ENCODE assay signal across 8 cellular contexts in genomic region chr2:179218848-179219594, GRCh38. TPM values are rescaled to one million over a fixed set of nuclear protein-coding genes. Genes with fewer than 3 reads are reported as not detected.
DNase-seq lines count a peak whose midpoint lies in the region; ATAC-seq and TF ChIP-seq lines count a peak whose summit lies in the region.

No MANE protein-coding gene starts in this region.

- peak; percentile 82 for ATAC-seq in GM21381 (IDR thresholded peaks at IDR 0.05; ENCODE audit: unreplicated experiment)
- ATAC-seq in Panc1: peak; percentile 90
- ATAC-seq in Right ventricle myocardium superior (ENCODE audit: poor library complexity): peak; percentile 93
- ATAC-seq in HG03045 (IDR thresholded peaks at IDR 0.05; ENCODE audit: unreplicated experiment): no peak

- BruUV-seq in Panc1 (replicated peaks; lab: Mats Ljungman, UMichigan): no TSS peak

- intact Hi-C loops in Panc1 (cut with micrococcal nuclease; ENCODE audit: unreplicated experiment): loop anchor here (2.0 to 5.0 kb wide), 2 partner anchors 224 to 533 kb away; no protein-coding TSS in a partner anchor
- intact Hi-C loops in Right ventricle myocardium superior (cut with DNase I): no loop called here
- intact Hi-C loops in posterior cingulate gyrus (cut with DNase I): loop anchor here (2.0 kb wide), 1 partner anchor 122 kb away; no protein-coding TSS in a partner anchor

- H3K4me3 ChIP-seq in Panc1 (ENCODE audit: low read depth in 2 of 2, low read length in 2 of 2): no peak overlapping the region

- peak; percentile 91 for TF ChIP-seq CTCF in Panc1 (IDR thresholded peaks at IDR 0.05)

- in situ Hi-C loops in KBM-7 (cut with MboI; ENCODE audit: low pct_unique_long_range_greater_than_20kb, low sequenced_read_pairs): no loop called here
- in situ Hi-C loops in Panc1 (cut with HindIII; ENCODE audit: low pct_unique_long_range_greater_than_20kb, low sequenced_read_pairs): no loop called here

- H3K36me3 ChIP-seq in Panc1 (ENCODE audit: control insufficient read depth, insufficient read depth, low read length): no peaks in the 10 kb centered on the region

- no peaks in the 10 kb centered on the region for H3K27me3 ChIP-seq in Panc1 (ENCODE audit: control insufficient read depth, insufficient read depth, low read length)

- no peaks in the 10 kb centered on the region for H3K9me3 ChIP-seq in Panc1 (ENCODE audit: control insufficient read depth, insufficient read depth, low read depth, low read length)

- DNase-seq in DMS114 treated with DMSO at 0.1 percent for 48 hours (lab: John Stamatoyannopoulos, UW; ENCODE audit: unreplicated experiment) (peak; percentile 46), KBM-7 (peak; percentile 85), Panc1 (ENCODE audit: low read depth, low spot score) (peak; percentile 66), Right ventricle myocardium superior (peak; percentile 73), posterior cingulate gyrus (peak; percentile 28 to 93 (median 62))
- DNase-seq in activated naive CD4-positive, alpha-beta T cell treated with anti-CD3 and anti-CD28 coated beads, Interleukin-2, amount 50 U/mL, for 16 hours: peak; percentile 52

- no peak overlapping the region for H3K27ac ChIP-seq in Panc1 (ENCODE audit: low read length)

- CTCF ChIA-PET in Panc1 (lab: Charles Lee): interaction anchor here (1.1 kb wide), 1 partner anchor 542 kb away, joined by 3 read pairs; no protein-coding TSS in a partner anchor

- POLR2A ChIA-PET in Panc1 (lab: Charles Lee): no interaction called here

- H3K4me1 ChIP-seq in Panc1 (ENCODE audit: control insufficient read depth, insufficient read depth, low read length): no peaks in the 10 kb centered on the region

RNA-seq across cellular contexts. Expression of gene SESTD1, which starts 45.6 kb away (rescaled TPM):
- total RNA-seq in Panc1 (2021; ENCODE audit: unreplicated experiment) (31.3 TPM), Right ventricle myocardium superior (37.4 TPM)
- 14.9 TPM for polyA plus RNA-seq in Panc1 (2012; ENCODE audit: insufficient read length)
